ENCODE assay signal across 8 cellular contexts in genomic region chr4:168848112-168848511, GRCh38.
A peak's percentile ranks its signal among the peaks of the same experiment; 100 is the strongest.
DNase-seq lines count a peak whose midpoint lies in the region; ATAC-seq and TF ChIP-seq lines count a peak whose summit lies in the region.

No MANE protein-coding gene starts in this region.

- H3K36me3 Mint-ChIP-seq in Caco-2 (ENCODE audit: insufficient read depth, unreplicated experiment) (no peaks in the 10 kb centered on the region), osteocyte (ENCODE audit: unreplicated experiment) (peaks cover 8% of the 10 kb centered on the region)
- H3K36me3 Mint-ChIP-seq in CD4-positive, alpha-beta T cell (ENCODE audit: low read depth) = no peaks in the 10 kb centered on the region

- CTCF ChIA-PET in Caco-2 (lab: Charles Lee) = interaction anchor here (0.9 kb wide), 1 partner anchor 16 kb away, joined by 3 read pairs; no protein-coding TSS in a partner anchor
- CTCF ChIA-PET in CD4-positive, alpha-beta T cell (lab: Charles Lee) = no interaction called here

- peak overlapping the region; percentile 44 for H3K27ac ChIP-seq in SJSA1
- H3K27ac ChIP-seq in CD4-positive, alpha-beta T cell (ENCODE audit: low read depth, low read length) = no peak overlapping the region

- TF ChIP-seq CTCF in Caco-2 (IDR thresholded peaks at IDR 0.05; ENCODE audit: insufficient read depth in 1 of 2, low read depth in 1 of 2, low read length in 1 of 2, severe bottlenecking in 1 of 2, unreplicated experiment in 1 of 2) = no peak
- TF ChIP-seq CTCF in foreskin fibroblast (IDR thresholded peaks at IDR 0.05; ENCODE audit: low read depth, low read length) = no peak
- TF ChIP-seq CTCF in osteocyte (IDR thresholded peaks at IDR 0.05) = no peak
- TF ChIP-seq CTCF in CD4-positive, alpha-beta T cell (IDR thresholded peaks at IDR 0.05) = no peak

- no TSS peak for BruUV-seq in Caco-2 (replicated peaks; lab: Mats Ljungman, UMichigan)

- no peaks in the 10 kb centered on the region for H3K9me3 ChIP-seq in Caco-2
- no peaks in the 10 kb centered on the region for H3K9me3 ChIP-seq in SJSA1 (replicated peaks)
- no peaks in the 10 kb centered on the region for H3K9me3 ChIP-seq in CD4-positive, alpha-beta T cell (ENCODE audit: control insufficient read depth, low read length)

- H3K27ac Mint-ChIP-seq in Caco-2 (ENCODE audit: unreplicated experiment) = no peak overlapping the region
- peak overlapping the region; percentile 90 for H3K27ac Mint-ChIP-seq in osteocyte (ENCODE audit: unreplicated experiment)
- no peak overlapping the region for H3K27ac Mint-ChIP-seq in CD4-positive, alpha-beta T cell

- intact Hi-C loops in Caco-2 (cut with micrococcal nuclease; ENCODE audit: unreplicated experiment) = loop anchor here (2.0 kb wide), 1 partner anchor 33 kb away; no protein-coding TSS in a partner anchor
- intact Hi-C loops in CD4-positive, alpha-beta T cell (cut with DNase I, micrococcal nuclease) = no loop called here

- no peak for ATAC-seq in GM18907 (IDR thresholded peaks at IDR 0.05; ENCODE audit: unreplicated experiment)
- ATAC-seq in CD4-positive, alpha-beta T cell (ENCODE audit: poor library complexity) = no peak

- H3K36me3 ChIP-seq in Caco-2 (ENCODE audit: control insufficient read depth, insufficient read depth, low read length) (no peaks in the 10 kb centered on the region), SJSA1 (peaks cover 56% of the 10 kb centered on the region)

- H3K4me3 Mint-ChIP-seq in Caco-2 (ENCODE audit: unreplicated experiment) (peak overlapping the region; percentile 43), osteocyte (ENCODE audit: unreplicated experiment) (peak overlapping the region; percentile 65)
- no peak overlapping the region for H3K4me3 Mint-ChIP-seq in CD4-positive, alpha-beta T cell

- H3K27me3 ChIP-seq in Caco-2 (replicated peaks; ENCODE audit: control insufficient read depth, insufficient read depth, low read length) = no peaks in the 10 kb centered on the region
- H3K27me3 ChIP-seq in SJSA1 (replicated peaks) = no peaks in the 10 kb centered on the region
- peaks cover 9% of the 10 kb centered on the region for H3K27me3 ChIP-seq in CD4-positive, alpha-beta T cell (ENCODE audit: control insufficient read depth, insufficient read depth, low read length)

- H3K4me3 ChIP-seq in Caco-2 (ENCODE audit: low read depth, low read length) (no peak overlapping the region), SJSA1 (peak overlapping the region; percentile 13), foreskin fibroblast (ENCODE audit: low read depth in 1 of 2, low read length in 2 of 2) (peak overlapping the region; percentile 23 to 30)

- H3K27me3 Mint-ChIP-seq in Caco-2 (ENCODE audit: insufficient read depth, unreplicated experiment) (no peaks in the 10 kb centered on the region), osteocyte (ENCODE audit: unreplicated experiment) (no peaks in the 10 kb centered on the region)
- H3K27me3 Mint-ChIP-seq in CD4-positive, alpha-beta T cell = peaks cover 6% of the 10 kb centered on the region

- H3K9me3 Mint-ChIP-seq in Caco-2 (ENCODE audit: unreplicated experiment) (no peaks in the 10 kb centered on the region), osteocyte (ENCODE audit: unreplicated experiment) (no peaks in the 10 kb centered on the region)
- no peaks in the 10 kb centered on the region for H3K9me3 Mint-ChIP-seq in CD4-positive, alpha-beta T cell

- H3K4me1 Mint-ChIP-seq in Caco-2 (ENCODE audit: low read depth, unreplicated experiment) = peaks cover 35% of the 10 kb centered on the region
- peaks cover 69% of the 10 kb centered on the region for H3K4me1 Mint-ChIP-seq in osteocyte (ENCODE audit: unreplicated experiment)
- H3K4me1 Mint-ChIP-seq in CD4-positive, alpha-beta T cell (ENCODE audit: low read depth) = peaks cover 11% of the 10 kb centered on the region

- DNase-seq in Caco-2 (no peak), SJSA1 (ENCODE audit: low read depth in 1 of 2, low spot score in 2 of 2) (peak in 1 of 2 experiments; percentile 59), foreskin fibroblast (peak in 1 of 2 donors; percentile 57), osteocyte (ENCODE audit: extremely low spot score, unreplicated experiment) (no peak), NCI-H2227 treated with DMSO at 0.1 percent for 48 hours (lab: John Stamatoyannopoulos, UW) (no peak), 8988T (no peak)
- DNase-seq in CD4-positive, alpha-beta T cell = no peak

- POLR2A ChIA-PET in Caco-2 (lab: Charles Lee) = interaction anchor here (0.6 kb wide), 1 partner anchor 237 kb away, joined by 4 read pairs; no protein-coding TSS in a partner anchor
- POLR2A ChIA-PET in CD4-positive, alpha-beta T cell (lab: Charles Lee) = no interaction called here

- H3K4me1 ChIP-seq in Caco-2 (peaks cover 22% of the 10 kb centered on the region), SJSA1 (replicated peaks) (peaks cover 48% of the 10 kb centered on the region)
